In the genomic region with DNA sequence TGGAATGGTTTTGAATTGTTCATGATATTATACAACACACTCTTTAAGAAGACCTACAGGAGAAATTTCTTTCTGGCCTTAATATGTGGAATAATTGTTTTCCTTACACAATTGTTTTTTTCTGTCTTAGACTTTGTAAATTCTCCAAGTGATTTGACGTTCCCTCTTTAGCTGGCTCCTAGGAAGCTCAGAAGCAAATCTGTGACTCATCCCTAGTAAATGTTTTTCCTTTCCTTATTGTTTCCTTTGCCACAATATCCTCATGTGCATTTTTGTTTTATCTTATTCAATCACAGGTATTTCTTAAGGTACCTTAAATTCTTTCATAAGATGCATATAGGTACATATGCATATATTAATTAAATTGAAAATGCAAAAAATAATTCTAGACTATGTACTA, we compare ENCODE assay signal across 27 cellular contexts. TPM values are rescaled to one million over a fixed set of nuclear protein-coding genes. Genes with fewer than 3 reads are reported as not detected.
DNase-seq lines count a peak whose midpoint lies in the region; ATAC-seq lines count a peak whose summit lies in the region.
"Had no signal": no experiment of that assay in that cellular context is flagged by ENCODE, and none has a peak within 500 bp of the region (broad histone marks: within the 10 kb centered on the region; RNA-seq: fewer than 3 reads in every experiment).

No MANE protein-coding gene starts in this region.

- H3K4me1 Mint-ChIP-seq in T-helper 17 cell = peaks cover 19% of the 10 kb centered on the region
- H3K4me1 Mint-ChIP-seq: nephron progenitor cell had no signal

- H3K27me3 Mint-ChIP-seq in T-helper 17 cell = no peaks in the 10 kb centered on the region

- no peaks in the 10 kb centered on the region for H3K9me3 ChIP-seq in T-helper 17 cell (ENCODE audit: control insufficient read depth, low read length, poor library complexity, severe bottlenecking)
- H3K9me3 ChIP-seq: BLaER1, Caco-2, pancreas, SK-N-SH, tibial nerve had no signal

- ATAC-seq in T-helper 17 cell = no peak
- ATAC-seq in GM21825 (IDR thresholded peaks at IDR 0.05; ENCODE audit: unreplicated experiment) = no peak
- ATAC-seq: activated T-cell treated with anti-CD3 and anti-CD28 coated beads, Interleukin-2, amount 50 U/mL, for 72 hours; HCT116; pancreas; right cardiac atrium; stimulated activated naive CD8-positive, alpha-beta T cell treated with anti-CD3 and anti-CD28 coated beads, Interleukin-15, Interleukin-2, amounts not matched to agents 100 U/mL and 50 U/mL, for 24 hours had no signal

- no peak overlapping the region for H3K4me3 Mint-ChIP-seq in T-helper 17 cell
- H3K4me3 Mint-ChIP-seq: activated naive CD4-positive, alpha-beta T cell treated with anti-CD3 and anti-CD28 coated beads for 36 hours; activated T-cell treated with anti-CD3 and anti-CD28 coated beads, Interleukin-2, amount 50 U/mL, for 72 hours; nephron progenitor cell; T-helper 2 cell treated with Interferon-gamma antibody and Interleukin-4, amounts not matched to agents 5 μg/mL and 100 μg/mL, for 36 hours had no signal

- H3K27ac Mint-ChIP-seq in T-helper 17 cell = peak overlapping the region; percentile 51
- H3K27ac Mint-ChIP-seq: activated naive CD4-positive, alpha-beta T cell treated with anti-CD3 and anti-CD28 coated beads for 36 hours; activated T-cell treated with anti-CD3 and anti-CD28 coated beads, Interleukin-2, amount 50 U/mL, for 72 hours; nephron progenitor cell; T-helper 2 cell treated with Interferon-gamma antibody and Interleukin-4, amounts not matched to agents 5 μg/mL and 100 μg/mL, for 36 hours had no signal

- DNase-seq in ELR (ENCODE audit: low read depth) = peak; percentile 64
- DNase-seq in T-helper 17 cell = no peak
- peak; percentile 30 for DNase-seq in fibroblast of peridontal ligament (ENCODE audit: extremely low read depth)
- no peak for DNase-seq in iPS-NIHi7 (ENCODE audit: extremely low spot score)
- DNase-seq in NCI-H2107 treated with DMSO at 0.1 percent for 48 hours (lab: John Stamatoyannopoulos, UW; ENCODE audit: unreplicated experiment) = no peak
- no peak for DNase-seq in nucleus accumbens (lab: John Stamatoyannopoulos, UW)
- DNase-seq: activated CD4-positive, alpha-beta T cell treated with anti-CD3 and anti-CD28 coated beads for 4 hours; activated naive CD4-positive, alpha-beta T cell treated with anti-CD3 and anti-CD28 coated beads for 36 hours; activated T-cell treated with anti-CD3 and anti-CD28 coated beads, Interleukin-2, amount 50 U/mL, for 72 hours; Caco-2; hypothalamus; islet precursor cell; NCI-H1048; NCI-H1694 treated with DMSO at 0.1 percent for 48 hours; nephron progenitor cell; pancreas; right cardiac atrium; RPMI8226; SK-N-SH; stimulated activated CD4-positive, alpha-beta T cell treated with anti-CD3 and anti-CD28 coated beads, Interleukin-12 subunit alpha, Interleukin-12 subunit beta, amount 100 ng/mL, for 4 hours; stimulated activated CD4-positive, alpha-beta T cell treated with anti-CD3 and anti-CD28 coated beads, Interleukin-4, amount 100 ng/mL, for 24 hours; stimulated activated naive CD8-positive, alpha-beta T cell treated with anti-CD3 and anti-CD28 coated beads, Interleukin-15, Interleukin-2, amounts not matched to agents 100 U/mL and 50 U/mL, for 24 hours had no signal

- H3K36me3 Mint-ChIP-seq in T-helper 17 cell (ENCODE audit: low read depth) = peaks cover 17% of the 10 kb centered on the region

RNA-seq across cellular contexts. Expression of a gene that starts 13.5 kb away (rescaled TPM):
- 10 to 100 TPM; 10.8 to 12.1 TPM for total RNA-seq in T-helper 17 cell

RNA-seq across cellular contexts. Expression of a gene that starts 13.8 kb away (rescaled TPM):
- total RNA-seq in T-helper 17 cell = 10 to 100 TPM; 10.8 to 16.9 TPM

RNA-seq across cellular contexts. Expression of a gene that starts 24.4 kb away (rescaled TPM):
- 10 to 100 TPM; 32.9 to 36.6 TPM for total RNA-seq in T-helper 17 cell

RNA-seq across cellular contexts. Expression of a gene that starts 24.5 kb away (rescaled TPM):
- total RNA-seq in T-helper 17 cell = 1 to 10 TPM; 1.3 to 2.5 TPM

Comparison
In these comparisons a context has a peak if more than half of its experiments do, and no peak if none do; other contexts are left out.
1. DNase-seq: peak in ELR (single experiment) and fibroblast of peridontal ligament (single experiment); none in T-helper 17 cell (0 of 3), iPS-NIHi7 (single experiment), NCI-H2107 treated with DMSO at 0.1 percent for 48 hours (single experiment) and nucleus accumbens (0 of 56).